Comparison of ENCODE assay signal across 13 cellular contexts in the genomic region with DNA sequence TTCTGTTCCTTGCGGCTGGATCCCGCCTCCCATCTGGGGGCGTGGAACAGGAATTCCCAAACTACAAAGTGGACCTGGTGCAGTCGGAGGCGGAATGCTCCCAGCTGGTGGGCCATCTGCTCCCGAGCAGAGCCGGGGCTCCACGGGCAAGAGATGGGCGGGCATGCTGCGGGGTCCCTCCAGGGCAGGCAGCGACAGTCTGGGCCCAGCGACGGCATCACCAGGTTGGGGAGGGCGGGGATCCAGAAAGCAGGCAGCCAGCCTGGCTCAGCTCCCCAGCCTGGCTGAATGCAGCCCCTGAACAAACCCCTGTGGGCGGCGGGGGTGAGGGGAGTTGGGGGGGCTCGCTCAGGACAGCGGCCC. TPM values are rescaled to one million over a fixed set of nuclear protein-coding genes. Genes with fewer than 3 reads are reported as not detected.
DNase-seq lines count a peak whose midpoint lies in the region; ATAC-seq and TF ChIP-seq lines count a peak whose summit lies in the region.
"Had no signal": no experiment of that assay in that cellular context is flagged by ENCODE, and none has a peak within 500 bp of the region (broad histone marks: within the 10 kb centered on the region; RNA-seq: fewer than 3 reads in every experiment).

No MANE protein-coding gene starts in this region.

- H4K20me1 ChIP-seq in osteoblast (ENCODE audit: insufficient read depth, low read length) = no peaks in the 10 kb centered on the region

- no peak overlapping the region for H3K4me2 ChIP-seq in osteoblast (ENCODE audit: insufficient read depth, low read length)

- H2AFZ ChIP-seq in osteoblast (ENCODE audit: low read length) = no peak overlapping the region

- TF ChIP-seq CTCF in osteoblast (IDR thresholded peaks at IDR 0.05; ENCODE audit: extremely low read depth, low read depth, low read length) = no peak

- peak; percentile 93 for DNase-seq in DMS 273 (lab: John Stamatoyannopoulos, UW; ENCODE audit: unreplicated experiment)
- DNase-seq in NCI-H1694 (lab: John Stamatoyannopoulos, UW) = peak; percentile 77
- DNase-seq in NCI-H524 treated with DMSO at 0.1 percent for 48 hours (lab: John Stamatoyannopoulos, UW) = peak; percentile 21
- peak; percentile 27 for DNase-seq in osteoblast (ENCODE audit: insufficient read length, low spot score, missing footprints)
- no peak for DNase-seq in NCI-H2196 (lab: John Stamatoyannopoulos, UW; ENCODE audit: unreplicated experiment)
- DNase-seq in COR-L47 (lab: John Stamatoyannopoulos, UW) = no peak
- DNase-seq: CD8-positive, alpha-beta T cell; DMS79; GOT3; HFFc6 had no signal

- H3K4me3 ChIP-seq in osteoblast (ENCODE audit: insufficient read depth, low read length) = no peak overlapping the region
- H3K4me3 ChIP-seq: HAP-1 had no signal

- H3K36me3 ChIP-seq in osteoblast (ENCODE audit: insufficient read depth, low read length) = no peaks in the 10 kb centered on the region
- H3K36me3 ChIP-seq: HAP-1 had no signal

- H3K27ac ChIP-seq in osteoblast (ENCODE audit: low read depth, low read length) = no peak overlapping the region

- ATAC-seq in GM21528 (IDR thresholded peaks at IDR 0.05; ENCODE audit: low FRiP score, unreplicated experiment) = no peak
- ATAC-seq: CD8-positive, alpha-beta T cell; HepG2 had no signal

- no peaks in the 10 kb centered on the region for H3K4me1 ChIP-seq in osteoblast (ENCODE audit: insufficient read depth, low read length)

- no peaks in the 10 kb centered on the region for H3K79me2 ChIP-seq in osteoblast (ENCODE audit: insufficient read depth, low read length)

- H3K27me3 ChIP-seq in osteoblast (ENCODE audit: insufficient read depth, low read length) = peaks cover 28% of the 10 kb centered on the region

- H3K9me3 ChIP-seq in osteoblast (ENCODE audit: low read depth, low read length) = no peaks in the 10 kb centered on the region
- H3K9me3 ChIP-seq: HAP-1 had no signal

RNA-seq across cellular contexts. Expression of a gene that starts 3.6 kb away (rescaled TPM):
- 61.9 and 85.4 TPM in 2 replicates for total RNA-seq in osteoblast

RNA-seq across cellular contexts. Expression of a gene that starts 17.1 kb away (rescaled TPM):
- 30.9 and 35.8 TPM in 2 replicates for total RNA-seq in osteoblast

RNA-seq across cellular contexts. Expression of a gene that starts 42.2 kb away (rescaled TPM):
- 9.8 and 12.4 TPM in 2 replicates for total RNA-seq in osteoblast

RNA-seq across cellular contexts. Expression of a gene that starts 44.6 kb away (rescaled TPM):
- total RNA-seq in osteoblast = not detected in 2 replicates
- total RNA-seq: CD8-positive, alpha-beta T cell; HFFc6 had no signal

Comparison
In these comparisons a context has a peak if more than half of its experiments do, and no peak if none do; other contexts are left out.
1. DNase-seq: peak in DMS 273 (single experiment), NCI-H1694 (single experiment), NCI-H524 treated with DMSO at 0.1 percent for 48 hours (single experiment) and osteoblast (single experiment); none in NCI-H2196 (single experiment) and COR-L47 (single experiment).